In genomic region chr2:230986520-230987136, GRCh38 we compare ENCODE assay signal across 8 cellular contexts. TPM values are rescaled to one million over a fixed set of nuclear protein-coding genes. Genes with fewer than 3 reads are reported as not detected.
A peak's percentile ranks its signal among the peaks of the same experiment; 100 is the strongest.
DNase-seq lines count a peak whose midpoint lies in the region; ATAC-seq and TF ChIP-seq lines count a peak whose summit lies in the region.

No MANE protein-coding gene starts in this region.

- no peaks in the 10 kb centered on the region for H4K20me1 ChIP-seq in BLaER1 treated with 17β-estradiol and CSF1 and Interleukin-3, amounts not matched to agents 10 nM and 100 nM
- H4K20me1 ChIP-seq in KMS-11 (ENCODE audit: insufficient read depth) = no peaks in the 10 kb centered on the region

- intact Hi-C loops in dorsolateral prefrontal cortex (cut with DNase I) = loop anchor here (2.0 to 5.0 kb wide), 7 partner anchors 51 to 164 kb away; partner anchors contain the start of genes C2orf72 (in 1 of the 2) and ITM2C (in 1 of the 2)

- peak overlapping the region; percentile 96 for H2AFZ ChIP-seq in KMS-11 (ENCODE audit: low read depth)

- H3K9me3 Mint-ChIP-seq in neural crest cell = no peaks in the 10 kb centered on the region

- TF ChIP-seq CTCF in KMS-11 (conservative IDR thresholded peaks at IDR 0.05; ENCODE audit: low read depth, low read length) (no peak), dorsolateral prefrontal cortex (IDR thresholded peaks at IDR 0.05 in 54 of 56, conservative IDR thresholded peaks at IDR 0.05 in 2 of 56; ENCODE audit: low read depth in 1 of 56, partially characterized antibody in 56 of 56) (no peak), neural crest cell (conservative IDR thresholded peaks at IDR 0.05) (no peak)

- no peaks in the 10 kb centered on the region for H3K9me3 ChIP-seq in BLaER1 treated with 17β-estradiol and CSF1 and Interleukin-3, amounts not matched to agents 10 nM and 100 nM (replicated peaks in 1 of 11)

- no peaks in the 10 kb centered on the region for H3K27me3 Mint-ChIP-seq in neural crest cell (ENCODE audit: low read depth)

- H3K36me3 ChIP-seq in BLaER1 treated with 17β-estradiol and CSF1 and Interleukin-3, amounts not matched to agents 10 nM and 100 nM = no peaks in the 10 kb centered on the region
- no peaks in the 10 kb centered on the region for H3K36me3 ChIP-seq in KMS-11 (ENCODE audit: insufficient read depth)

- peak overlapping the region; percentile 54 for H3K4me3 Mint-ChIP-seq in neural crest cell

- H3K4me2 ChIP-seq in BLaER1 treated with 17β-estradiol and CSF1 and Interleukin-3, amounts not matched to agents 10 nM and 100 nM = peak overlapping the region; percentile 80 to 98 (median 93)
- peak overlapping the region; percentile 81 for H3K4me2 ChIP-seq in KMS-11

- H3K27ac ChIP-seq in BLaER1 treated with 17β-estradiol and CSF1 and Interleukin-3, amounts not matched to agents 10 nM and 100 nM = peak overlapping the region in 5 of 11 experiments; percentile 8 to 46 (median 25); a peak in 5 of 22 replicates
- H3K27ac ChIP-seq in KMS-11 = peak overlapping the region; percentile 33; the same call in 1 of the 2 replicates
- H3K27ac ChIP-seq in dorsolateral prefrontal cortex = peak overlapping the region in 1 of 59 donors; percentile 46

- H3K27ac Mint-ChIP-seq in neural crest cell (ENCODE audit: unreplicated experiment) = no peak overlapping the region

- ATAC-seq in GM21526 (IDR thresholded peaks at IDR 0.05; ENCODE audit: low FRiP score, unreplicated experiment) = no peak

- DNase-seq in dorsolateral prefrontal cortex (no peak), neural crest cell (ENCODE audit: low read depth, low spot score) (no peak), kidney tubule cell (ENCODE audit: low spot score) (no peak), NCI-H1092 treated with DMSO at 0.1 percent for 48 hours (lab: John Stamatoyannopoulos, UW) (no peak), GM19240 (ENCODE audit: insufficient read length, low spot score) (no peak)

- no peaks in the 10 kb centered on the region for H3K79me2 ChIP-seq in KMS-11 (ENCODE audit: insufficient read depth, low read depth)

- peak overlapping the region in 10 of 11 experiments; percentile 34 to 72 (median 62); a peak in 17 of 22 replicates for H3K9ac ChIP-seq in BLaER1 treated with 17β-estradiol and CSF1 and Interleukin-3, amounts not matched to agents 10 nM and 100 nM
- peak overlapping the region; percentile 55; the same call in 1 of the 2 replicates for H3K9ac ChIP-seq in KMS-11

- H3K4me1 ChIP-seq in BLaER1 treated with 17β-estradiol and CSF1 and Interleukin-3, amounts not matched to agents 10 nM and 100 nM = peaks cover 5 to 23% (median 11%) of the 10 kb centered on the region in 10 experiments; a peak in 18 of 20 replicates
- peaks cover 62% of the 10 kb centered on the region for H3K4me1 ChIP-seq in KMS-11 (ENCODE audit: low read depth, poor library complexity, severe bottlenecking)

- no peaks in the 10 kb centered on the region for H3K27me3 ChIP-seq in BLaER1 treated with 17β-estradiol and CSF1 and Interleukin-3, amounts not matched to agents 10 nM and 100 nM
- H3K27me3 ChIP-seq in KMS-11 (ENCODE audit: insufficient read depth, low read depth) (no peaks in the 10 kb centered on the region), dorsolateral prefrontal cortex (peaks cover 0 to 18% (median 8%) of the 10 kb centered on the region in 45 donors)

- H3K36me3 Mint-ChIP-seq in neural crest cell (ENCODE audit: low read depth) = no peaks in the 10 kb centered on the region

- H3K4me3 ChIP-seq in BLaER1 treated with 17β-estradiol and CSF1 and Interleukin-3, amounts not matched to agents 10 nM and 100 nM = peak overlapping the region; percentile 50 to 68 (median 58)
- H3K4me3 ChIP-seq in KMS-11 (IDR thresholded peaks at IDR 0.05; ENCODE audit: insufficient read depth, low read depth, low read length) = no peak overlapping the region
- peak overlapping the region; percentile 32 to 72 (median 59) for H3K4me3 ChIP-seq in dorsolateral prefrontal cortex

- peaks cover 13% of the 10 kb centered on the region for H3K4me1 Mint-ChIP-seq in neural crest cell

RNA-seq across cellular contexts. Expression of gene SPATA3, which starts 9.3 kb away (rescaled TPM):
- total RNA-seq in dorsolateral prefrontal cortex (under 1 TPM in 6 of 120 experiments, not detected in 114; 0.37 to 0.81 (median 0.63) TPM), neural crest cell (not detected in 2 replicates)

RNA-seq across cellular contexts. Expression of gene C2orf72, which starts 50.7 kb away (rescaled TPM):
- total RNA-seq in dorsolateral prefrontal cortex (100 to 1,000 TPM in 9 of 120 experiments, 10 to 100 TPM in 111; 46.0 to 121 (median 74.5) TPM), neural crest cell (3.0 and 3.3 TPM in 2 replicates)

Comparison
In these comparisons a context has a peak if more than half of its experiments do, and no peak if none do; other contexts are left out.
1. RNA of gene C2orf72, which starts 50.7 kb away (total RNA-seq): 46.0 to 121 TPM in dorsolateral prefrontal cortex; 3.0 to 3.3 TPM in neural crest cell; every median in the first group is over 10 times any median in the second.